Comparison of ENCODE assay signal across 12 cellular contexts in genomic region chr15:69035205-69035917, GRCh38. TPM values are rescaled to one million over a fixed set of nuclear protein-coding genes. Genes with fewer than 3 reads are reported as not detected.
DNase-seq lines count a peak whose midpoint lies in the region; ATAC-seq, FAIRE-seq and TF ChIP-seq lines count a peak whose summit lies in the region.
"Had no signal": no experiment of that assay in that cellular context is flagged by ENCODE, and none has a peak within 500 bp of the region (broad histone marks: within the 10 kb centered on the region; RNA-seq: fewer than 3 reads in every experiment).

No MANE protein-coding gene starts in this region.

- no peak overlapping the region for H3K4me3 Mint-ChIP-seq in GM23338
- no peak overlapping the region for H3K4me3 Mint-ChIP-seq in activated T-helper 17 cell treated with anti-CD3 and anti-CD28 coated beads, Interleukin-2, amount 50 U/mL, for 72 hours

- TF ChIP-seq POLR2A in GM12878 (IDR thresholded peaks at IDR 0.05; ENCODE audit: low read depth, low read length) = no peak
- no peak for TF ChIP-seq POLR2A in uterus (IDR thresholded peaks at IDR 0.05)

- no peak overlapping the region for H3K9ac ChIP-seq in GM12878 (ENCODE audit: control insufficient read depth, insufficient read depth, low read length)

- no peaks in the 10 kb centered on the region for H3K9me2 ChIP-seq in GM23338 (ENCODE audit: insufficient read depth)

- POLR2A ChIA-PET in GM12878 (lab: Charles Lee) = no interaction called here

- H3K4me3 ChIP-seq in GM23338 (no peak overlapping the region), GM12878 (no peak overlapping the region), uterus (no peak overlapping the region)
- H3K4me3 ChIP-seq: ascending aorta had no signal

- 14% methylated on average over 16 of the region's 16 CpGs for WGBS in GM12878 (ENCODE audit: insufficient coverage, insufficient replicate concordance, low lambda C conversion rate, missing lambda C conversion rate)

- no peaks in the 10 kb centered on the region for H3K9me3 Mint-ChIP-seq in GM23338
- no peaks in the 10 kb centered on the region for H3K9me3 Mint-ChIP-seq in activated T-helper 17 cell treated with anti-CD3 and anti-CD28 coated beads, Interleukin-2, amount 50 U/mL, for 72 hours

- BruUV-seq in GM12878 (replicated peaks; lab: Mats Ljungman, UMichigan) = no TSS peak

- CTCF ChIA-PET in GM12878 (lab: Yijun Ruan, JAX) = interaction anchor here (0.6 to 4.6 kb wide), 14 partner anchors 12 to 374 kb away, joined by 3 to 25 read pairs (median 3); no protein-coding TSS in a partner anchor

- no peak for TF ChIP-seq RAD21 in GM12878 (IDR thresholded peaks at IDR 0.05; ENCODE audit: insufficient read depth, low read depth, low read length)

- no peak overlapping the region for H3K27ac ChIP-seq in GM23338 (ENCODE audit: low read depth)
- no peak overlapping the region for H3K27ac ChIP-seq in GM12878 (ENCODE audit: control insufficient read depth, insufficient read depth)
- H3K27ac ChIP-seq in uterus = no peak overlapping the region
- H3K27ac ChIP-seq: ascending aorta had no signal

- H3K36me3 ChIP-seq in GM23338 (ENCODE audit: insufficient read depth) = no peaks in the 10 kb centered on the region
- no peaks in the 10 kb centered on the region for H3K36me3 ChIP-seq in GM12878 (ENCODE audit: control insufficient read depth in 2 of 2, insufficient read depth in 2 of 2, low read length in 1 of 2)
- H3K36me3 ChIP-seq in uterus = no peaks in the 10 kb centered on the region
- H3K36me3 ChIP-seq: ascending aorta had no signal

- ATAC-seq in GM23338 = peak; percentile 74
- ATAC-seq in GM12878 = peak; percentile 94
- peak; percentile 68 for ATAC-seq in left colon
- ATAC-seq in activated T-helper 17 cell treated with anti-CD3 and anti-CD28 coated beads, Interleukin-2, amount 50 U/mL, for 72 hours (replicated peaks) = no peak
- ATAC-seq in GM21737 (IDR thresholded peaks at IDR 0.05; ENCODE audit: unreplicated experiment) = no peak

- no peak for TF ChIP-seq EP300 in GM12878 (IDR thresholded peaks at IDR 0.05; ENCODE audit: borderline replicate concordance in 1 of 2, control insufficient read depth in 1 of 2, low read depth in 2 of 2, low read length in 2 of 2)

- TF ChIP-seq CTCF in GM23338 (conservative IDR thresholded peaks at IDR 0.05; ENCODE audit: low read depth in 2 of 2) (peak; percentile 63 to 85), GM12878 (IDR thresholded peaks at IDR 0.05 in 2 of 3, conservative IDR thresholded peaks at IDR 0.05 in 1 of 3; ENCODE audit: control insufficient read depth in 2 of 3, extremely low read depth in 1 of 3, insufficient read depth in 1 of 3, low read depth in 3 of 3, low read length in 3 of 3) (peak; percentile 29 to 76 (median 59); a peak in 5 of 6 replicates), uterus (IDR thresholded peaks at IDR 0.05) (no peak)

- H3K4me2 ChIP-seq in GM23338 (no peak overlapping the region), GM12878 (ENCODE audit: control insufficient read depth, insufficient read depth) (no peak overlapping the region)

- no peaks in the 10 kb centered on the region for H3K79me2 ChIP-seq in GM23338 (replicated peaks; ENCODE audit: insufficient read depth)
- H3K79me2 ChIP-seq in GM12878 (ENCODE audit: control insufficient read depth, insufficient read depth, low read length) = no peaks in the 10 kb centered on the region

- intact Hi-C loops in GM12878 (cut with micrococcal nuclease; ENCODE audit: unreplicated experiment) = loop anchor here (5.0 kb wide), 1 partner anchor 357 kb away; no protein-coding TSS in a partner anchor
- intact Hi-C loops in left colon (cut with DNase I, micrococcal nuclease) = no loop called here
- intact Hi-C loops in uterus (cut with DNase I; ENCODE audit: low total_unique reads) = no loop called here

- H3K4me1 ChIP-seq in GM23338 (ENCODE audit: insufficient read depth) (no peaks in the 10 kb centered on the region), GM12878 (ENCODE audit: control insufficient read depth, insufficient read depth, low read length) (no peaks in the 10 kb centered on the region), uterus (no peaks in the 10 kb centered on the region)
- H3K4me1 ChIP-seq: ascending aorta had no signal

- FAIRE-seq in GM12878 (lab: Jason Lieb, UNC) = no peak

- peaks cover 13% of the 10 kb centered on the region for H3K27me3 Mint-ChIP-seq in GM23338 (ENCODE audit: insufficient read depth, low read depth, poor library complexity)
- peaks cover 32% of the 10 kb centered on the region for H3K27me3 Mint-ChIP-seq in activated T-helper 17 cell treated with anti-CD3 and anti-CD28 coated beads, Interleukin-2, amount 50 U/mL, for 72 hours

- H2AFZ ChIP-seq in GM23338 (peak overlapping the region; percentile 93), GM12878 (ENCODE audit: control insufficient read depth, low read depth, low read length) (no peak overlapping the region)

- SMC1A ChIA-PET in GM12878 (lab: Charles Lee; ENCODE audit: uncharacterized antibody, unreplicated experiment) = interaction anchor here (0.6 to 1.1 kb wide), 2 partner anchors 17 to 370 kb away, joined by 3 read pairs; no protein-coding TSS in a partner anchor

- no peaks in the 10 kb centered on the region for H4K20me1 ChIP-seq in GM23338 (replicated peaks; ENCODE audit: insufficient read depth)
- H4K20me1 ChIP-seq in GM12878 (ENCODE audit: control insufficient read depth, insufficient read depth) = no peaks in the 10 kb centered on the region

- in situ Hi-C loops in GM12878 (cut with MboI) = no loop called here

- H3K4me1 Mint-ChIP-seq in GM23338 = no peaks in the 10 kb centered on the region
- peaks cover 4% of the 10 kb centered on the region for H3K4me1 Mint-ChIP-seq in activated T-helper 17 cell treated with anti-CD3 and anti-CD28 coated beads, Interleukin-2, amount 50 U/mL, for 72 hours

- H3K27me3 ChIP-seq in GM23338 (ENCODE audit: insufficient read depth) = peaks cover 9% of the 10 kb centered on the region; the same call in 1 of the 2 replicates
- peaks cover 2 to 5% of the 10 kb centered on the region in 2 experiments; a peak in 2 of 4 replicates for H3K27me3 ChIP-seq in GM12878 (replicated peaks in 1 of 2; ENCODE audit: control insufficient read depth in 2 of 2, insufficient read depth in 2 of 2, low read length in 1 of 2)
- no peaks in the 10 kb centered on the region for H3K27me3 ChIP-seq in uterus
- H3K27me3 ChIP-seq: ascending aorta had no signal

- no peaks in the 10 kb centered on the region for H3K36me3 Mint-ChIP-seq in GM23338 (ENCODE audit: low read depth)
- no peaks in the 10 kb centered on the region for H3K36me3 Mint-ChIP-seq in activated T-helper 17 cell treated with anti-CD3 and anti-CD28 coated beads, Interleukin-2, amount 50 U/mL, for 72 hours (ENCODE audit: low read depth)

- no peaks in the 10 kb centered on the region for H3K9me3 ChIP-seq in GM12878 (replicated peaks; ENCODE audit: control insufficient read depth, insufficient read depth, low read length)
- H3K9me3 ChIP-seq in uterus = no peaks in the 10 kb centered on the region
- H3K9me3 ChIP-seq: ascending aorta had no signal

- H3K27ac Mint-ChIP-seq in GM23338 = no peak overlapping the region; the same call in 1 of the 2 replicates
- no peak overlapping the region for H3K27ac Mint-ChIP-seq in activated T-helper 17 cell treated with anti-CD3 and anti-CD28 coated beads, Interleukin-2, amount 50 U/mL, for 72 hours

- DNase-seq in 8988T (peak; percentile 69), GM23338 (ENCODE audit: low spot score) (peak; percentile 77), GM12878 (ENCODE audit: low read depth, low spot score) (no peak), left colon (peak in 1 of 2 donors; percentile 51), dedifferentiated amniotic fluid mesenchymal stem cell (ENCODE audit: extremely low spot score) (no peak), uterus (no peak)
- DNase-seq: EL; NCI-H2107; stimulated activated naive CD4-positive, alpha-beta T cell treated with Interleukin-2 at 50 U/mL for 16 hours had no signal

- RAD21 ChIA-PET in GM12878 (lab: Charles Lee; ENCODE audit: unreplicated experiment) = interaction anchor here (0.6 kb wide), 1 partner anchor 360 kb away, joined by 3 read pairs; no protein-coding TSS in a partner anchor

- H3F3A ChIP-seq in GM23338 (replicated peaks; ENCODE audit: low read depth) = no peaks in the 10 kb centered on the region; the same call in 1 of the 2 replicates

TF ChIP-seq in GM23338, 12 proteins besides CTCF, POLR2A, EP300 and RAD21 (continues in another document):
- no peak for TF ChIP-seq POLR2AphosphoS5 (IDR thresholded peaks at IDR 0.05; ENCODE audit: low read depth)

TF ChIP-seq in GM12878, 131 proteins besides CTCF, POLR2A, EP300 and RAD21:
- TF ChIP-seq TBL1XR1 (IDR thresholded peaks at IDR 0.05; ENCODE audit: low read depth, low read length) (no peak), ZNF622 (IDR thresholded peaks at IDR 0.05) (no peak), SMC3 (IDR thresholded peaks at IDR 0.05; ENCODE audit: borderline replicate concordance, low read length) (peak; percentile 28)

RNA-seq across cellular contexts. Expression of gene NOX5, which starts 20.9 kb away (rescaled TPM):
- 0.03 TPM in 1 of 2 replicates, not detected in the other for total RNA-seq in GM23338 (2014; rRNA removed; shearing (Covaris generic))
- polyA plus RNA-seq in GM23338 (2016; fragmentation: Nextera tagmentation; extraction: Ambion mirVana) = not detected in 2 replicates
- total RNA-seq in GM12878 (2013; cell fraction: nucleolus; rRNA removed) = not detected in 2 replicates
- not detected in 2 replicates for total RNA-seq in GM12878 (2014; rRNA removed)
- total RNA-seq in GM12878 (2014; rRNA removed; fragmentation: Illumina TruSeq; extraction: Trizol) = not detected in 2 replicates
- not detected in 2 replicates for total RNA-seq in GM12878 (2021)
- polyA plus RNA-seq in GM12878 (2011; ENCODE audit: low read depth) = not detected
- polyA plus RNA-seq in GM12878 (2011; rRNA removed) = not detected in 2 replicates
- polyA plus RNA-seq in GM12878 (2011; cell fraction: cytosol; rRNA removed) = not detected in 2 replicates
- polyA plus RNA-seq in GM12878 (2011; cell fraction: nucleus; rRNA removed) = not detected in 2 replicates
- polyA plus RNA-seq in GM12878 (2012) = not detected in 2 replicates
- not detected in 2 replicates for polyA plus RNA-seq in GM12878 (2014; fragmentation: Illumina TruSeq; extraction: Trizol)
- polyA plus RNA-seq in GM12878 (2014; fragmentation: Nextera tagmentation; extraction: Ambion mirVana) = not detected
- not detected in 2 replicates for polyA plus RNA-seq in GM12878 (2014; rRNA removed)
- polyA plus RNA-seq in GM12878 (2016; fragmentation: Nextera tagmentation; extraction: Ambion mirVana) = not detected
- polyA minus RNA-seq in GM12878 (2011; rRNA and poly(A)+ RNA removed) = 0.05 and 0.07 TPM in 2 replicates
- not detected in 2 replicates for polyA minus RNA-seq in GM12878 (2011; cell fraction: cytosol; rRNA and poly(A)+ RNA removed)
- not detected in 2 replicates for polyA minus RNA-seq in GM12878 (2011; cell fraction: nucleus; rRNA and poly(A)+ RNA removed)
- total RNA-seq in left colon = under 1 TPM; 0.11 to 0.12 TPM
- total RNA-seq in activated T-helper 17 cell treated with anti-CD3 and anti-CD28 coated beads, Interleukin-2, amount 50 U/mL, for 72 hours = not detected
- under 1 TPM in 2 of 4 donors, not detected in 2; 0.21 to 0.52 TPM for total RNA-seq in uterus

Comparison
In these comparisons a context has a peak if more than half of its experiments do, and no peak if none do; other contexts are left out.
1. DNase-seq: peak in 8988T (single experiment) and GM23338 (single experiment); none in GM12878 (single experiment), dedifferentiated amniotic fluid mesenchymal stem cell (single experiment) and uterus (0 of 2).
2. ATAC-seq: peak in GM23338 (single experiment), GM12878 (single experiment) and left colon (single experiment); none in activated T-helper 17 cell treated with anti-CD3 and anti-CD28 coated beads, Interleukin-2, amount 50 U/mL, for 72 hours (single experiment) and GM21737 (single experiment).
3. CTCF ChIP-seq: peak in GM23338 (2 of 2) and GM12878 (3 of 3); none in uterus (0 of 4).